1 cellular context compared by ENCODE assay signal in the genomic region with DNA sequence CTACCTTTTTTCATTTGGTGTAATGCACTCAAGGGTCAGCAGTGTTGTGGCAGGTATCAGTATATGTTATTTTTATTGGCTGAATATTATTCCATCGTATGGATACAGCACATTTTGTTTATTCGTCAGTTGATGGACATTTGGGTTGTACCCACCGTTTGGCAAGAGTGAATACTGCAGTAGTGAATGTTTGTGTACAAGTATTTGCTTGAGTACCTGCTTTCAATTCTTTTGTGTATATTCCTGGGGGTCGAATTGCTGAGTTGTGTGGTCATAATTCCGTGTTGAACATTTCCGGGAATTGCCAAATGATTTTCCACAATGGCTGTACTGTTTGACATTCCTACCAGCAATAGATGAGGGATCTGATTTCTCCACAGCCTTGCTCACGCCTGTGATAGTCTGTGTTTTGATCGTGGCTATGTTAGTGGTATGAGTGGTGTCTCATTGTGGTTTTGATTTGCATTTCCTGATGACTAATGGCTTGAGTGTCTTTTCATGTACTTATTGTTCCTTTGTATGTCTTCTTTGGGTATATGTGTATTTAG.
TF ChIP-seq lines count a peak whose summit lies in the region.

No MANE protein-coding gene starts in this region.

TF ChIP-seq in HepG2, 621 proteins besides CTCF, POLR2A, EP300 and RAD21 (continued from another document and continues in another):
- TF ChIP-seq JDP2 (CRISPR knock-in tag; IDR thresholded peaks at IDR 0.05; ENCODE audit: borderline replicate concordance) (no peak), ZFP36 (IDR thresholded peaks at IDR 0.05; ENCODE audit: borderline replicate concordance, low read depth, low read length, partially characterized antibody) (no peak), RXRA (CRISPR knock-in tag; IDR thresholded peaks at IDR 0.05) (no peak; the same call in 1 of the 2 replicates), HDAC6 (IDR thresholded peaks at IDR 0.05; ENCODE audit: low read depth, low read length) (no peak), ZNF660 (CRISPR knock-in tag; IDR thresholded peaks at IDR 0.05; ENCODE audit: borderline replicate concordance, low read depth) (no peak), CREB1 (IDR thresholded peaks at IDR 0.05) (0 out of 2 replicates have a peak, but pooled peaks have one; percentile 18), CREB1 (CRISPR knock-in tag; IDR thresholded peaks at IDR 0.05) (peak; percentile 52), MIER2 (CRISPR knock-in tag; IDR thresholded peaks at IDR 0.05) (no peak), KAT8 (CRISPR knock-in tag; IDR thresholded peaks at IDR 0.05) (peak; percentile 46; the same call in 1 of the 2 replicates), PLRG1 (conservative IDR thresholded peaks at IDR 0.05) (no peak), ZNF652 (CRISPR knock-in tag; IDR thresholded peaks at IDR 0.05; ENCODE audit: borderline replicate concordance, low read depth) (no peak), NCOA1 (CRISPR knock-in tag; IDR thresholded peaks at IDR 0.05) (no peak), SCMH1 (CRISPR knock-in tag; IDR thresholded peaks at IDR 0.05; ENCODE audit: borderline replicate concordance) (no peak), HES4 (CRISPR knock-in tag; IDR thresholded peaks at IDR 0.05; ENCODE audit: borderline replicate concordance) (no peak), YEATS2 (CRISPR knock-in tag; IDR thresholded peaks at IDR 0.05; ENCODE audit: borderline replicate concordance) (peak; percentile 56; the same call in 1 of the 2 replicates), GPN1 (CRISPR knock-in tag; IDR thresholded peaks at IDR 0.05; ENCODE audit: borderline replicate concordance) (no peak), NFKBIZ (CRISPR knock-in tag; IDR thresholded peaks at IDR 0.05) (peak; percentile 67; the same call in 1 of the 2 replicates), PHF21A (CRISPR knock-in tag; IDR thresholded peaks at IDR 0.05) (no peak), ZMYM4 (CRISPR knock-in tag; IDR thresholded peaks at IDR 0.05) (no peak), DNMT1 (CRISPR knock-in tag; IDR thresholded peaks at IDR 0.05) (no peak), NR2F1 (CRISPR knock-in tag; IDR thresholded peaks at IDR 0.05) (no peak)
- TF ChIP-seq, protein P1, sequence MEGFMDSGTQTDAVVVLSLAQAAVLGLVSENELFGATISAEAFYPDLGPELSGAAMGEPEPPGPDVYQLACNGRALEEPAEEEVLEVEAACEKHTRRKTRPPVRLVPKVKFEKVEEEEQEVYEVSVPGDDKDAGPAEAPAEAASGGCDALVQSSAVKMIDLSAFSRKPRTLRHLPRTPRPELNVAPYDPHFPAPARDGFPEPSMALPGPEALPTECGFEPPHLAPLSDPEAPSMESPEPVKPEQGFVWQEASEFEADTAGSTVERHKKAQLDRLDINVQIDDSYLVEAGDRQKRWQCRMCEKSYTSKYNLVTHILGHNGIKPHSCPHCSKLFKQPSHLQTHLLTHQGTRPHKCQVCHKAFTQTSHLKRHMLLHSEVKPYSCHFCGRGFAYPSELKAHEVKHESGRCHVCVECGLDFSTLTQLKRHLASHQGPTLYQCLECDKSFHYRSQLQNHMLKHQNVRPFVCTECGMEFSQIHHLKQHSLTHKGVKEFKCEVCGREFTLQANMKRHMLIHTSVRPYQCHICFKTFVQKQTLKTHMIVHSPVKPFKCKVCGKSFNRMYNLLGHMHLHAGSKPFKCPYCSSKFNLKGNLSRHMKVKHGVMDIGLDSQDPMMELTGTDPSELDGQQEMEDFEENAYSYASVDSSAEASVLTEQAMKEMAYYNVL (CRISPR knock-in tag; IDR thresholded peaks at IDR 0.05; ENCODE audit: borderline replicate concordance): no peak
- TF ChIP-seq, protein P2, sequence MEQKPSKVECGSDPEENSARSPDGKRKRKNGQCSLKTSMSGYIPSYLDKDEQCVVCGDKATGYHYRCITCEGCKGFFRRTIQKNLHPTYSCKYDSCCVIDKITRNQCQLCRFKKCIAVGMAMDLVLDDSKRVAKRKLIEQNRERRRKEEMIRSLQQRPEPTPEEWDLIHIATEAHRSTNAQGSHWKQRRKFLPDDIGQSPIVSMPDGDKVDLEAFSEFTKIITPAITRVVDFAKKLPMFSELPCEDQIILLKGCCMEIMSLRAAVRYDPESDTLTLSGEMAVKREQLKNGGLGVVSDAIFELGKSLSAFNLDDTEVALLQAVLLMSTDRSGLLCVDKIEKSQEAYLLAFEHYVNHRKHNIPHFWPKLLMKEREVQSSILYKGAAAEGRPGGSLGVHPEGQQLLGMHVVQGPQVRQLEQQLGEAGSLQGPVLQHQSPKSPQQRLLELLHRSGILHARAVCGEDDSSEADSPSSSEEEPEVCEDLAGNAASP (CRISPR knock-in tag; IDR thresholded peaks at IDR 0.05; ENCODE audit: borderline replicate concordance): no peak
- TF ChIP-seq, protein P3, sequence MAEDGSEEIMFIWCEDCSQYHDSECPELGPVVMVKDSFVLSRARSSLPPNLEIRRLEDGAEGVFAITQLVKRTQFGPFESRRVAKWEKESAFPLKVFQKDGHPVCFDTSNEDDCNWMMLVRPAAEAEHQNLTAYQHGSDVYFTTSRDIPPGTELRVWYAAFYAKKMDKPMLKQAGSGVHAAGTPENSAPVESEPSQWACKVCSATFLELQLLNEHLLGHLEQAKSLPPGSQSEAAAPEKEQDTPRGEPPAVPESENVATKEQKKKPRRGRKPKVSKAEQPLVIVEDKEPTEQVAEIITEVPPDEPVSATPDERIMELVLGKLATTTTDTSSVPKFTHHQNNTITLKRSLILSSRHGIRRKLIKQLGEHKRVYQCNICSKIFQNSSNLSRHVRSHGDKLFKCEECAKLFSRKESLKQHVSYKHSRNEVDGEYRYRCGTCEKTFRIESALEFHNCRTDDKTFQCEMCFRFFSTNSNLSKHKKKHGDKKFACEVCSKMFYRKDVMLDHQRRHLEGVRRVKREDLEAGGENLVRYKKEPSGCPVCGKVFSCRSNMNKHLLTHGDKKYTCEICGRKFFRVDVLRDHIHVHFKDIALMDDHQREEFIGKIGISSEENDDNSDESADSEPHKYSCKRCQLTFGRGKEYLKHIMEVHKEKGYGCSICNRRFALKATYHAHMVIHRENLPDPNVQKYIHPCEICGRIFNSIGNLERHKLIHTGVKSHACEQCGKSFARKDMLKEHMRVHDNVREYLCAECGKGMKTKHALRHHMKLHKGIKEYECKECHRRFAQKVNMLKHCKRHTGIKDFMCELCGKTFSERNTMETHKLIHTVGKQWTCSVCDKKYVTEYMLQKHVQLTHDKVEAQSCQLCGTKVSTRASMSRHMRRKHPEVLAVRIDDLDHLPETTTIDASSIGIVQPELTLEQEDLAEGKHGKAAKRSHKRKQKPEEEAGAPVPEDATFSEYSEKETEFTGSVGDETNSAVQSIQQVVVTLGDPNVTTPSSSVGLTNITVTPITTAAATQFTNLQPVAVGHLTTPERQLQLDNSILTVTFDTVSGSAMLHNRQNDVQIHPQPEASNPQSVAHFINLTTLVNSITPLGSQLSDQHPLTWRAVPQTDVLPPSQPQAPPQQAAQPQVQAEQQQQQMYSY (CRISPR knock-in tag; IDR thresholded peaks at IDR 0.05): no peak
- TF ChIP-seq, protein P4, sequence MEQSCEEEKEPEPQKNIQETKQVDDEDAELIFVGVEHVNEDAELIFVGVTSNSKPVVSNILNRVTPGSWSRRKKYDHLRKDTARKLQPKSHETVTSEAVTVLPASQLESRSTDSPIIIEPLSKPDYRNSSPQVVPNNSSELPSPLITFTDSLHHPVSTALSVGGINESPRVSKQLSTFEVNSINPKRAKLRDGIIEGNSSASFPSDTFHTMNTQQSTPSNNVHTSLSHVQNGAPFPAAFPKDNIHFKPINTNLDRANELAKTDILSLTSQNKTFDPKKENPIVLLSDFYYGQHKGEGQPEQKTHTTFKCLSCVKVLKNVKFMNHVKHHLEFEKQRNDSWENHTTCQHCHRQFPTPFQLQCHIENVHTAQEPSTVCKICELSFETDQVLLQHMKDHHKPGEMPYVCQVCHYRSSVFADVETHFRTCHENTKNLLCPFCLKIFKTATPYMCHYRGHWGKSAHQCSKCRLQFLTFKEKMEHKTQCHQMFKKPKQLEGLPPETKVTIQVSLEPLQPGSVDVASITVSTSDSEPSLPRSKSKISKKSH (CRISPR knock-in tag; IDR thresholded peaks at IDR 0.05; ENCODE audit: borderline replicate concordance): no peak
- TF ChIP-seq, protein P5, sequence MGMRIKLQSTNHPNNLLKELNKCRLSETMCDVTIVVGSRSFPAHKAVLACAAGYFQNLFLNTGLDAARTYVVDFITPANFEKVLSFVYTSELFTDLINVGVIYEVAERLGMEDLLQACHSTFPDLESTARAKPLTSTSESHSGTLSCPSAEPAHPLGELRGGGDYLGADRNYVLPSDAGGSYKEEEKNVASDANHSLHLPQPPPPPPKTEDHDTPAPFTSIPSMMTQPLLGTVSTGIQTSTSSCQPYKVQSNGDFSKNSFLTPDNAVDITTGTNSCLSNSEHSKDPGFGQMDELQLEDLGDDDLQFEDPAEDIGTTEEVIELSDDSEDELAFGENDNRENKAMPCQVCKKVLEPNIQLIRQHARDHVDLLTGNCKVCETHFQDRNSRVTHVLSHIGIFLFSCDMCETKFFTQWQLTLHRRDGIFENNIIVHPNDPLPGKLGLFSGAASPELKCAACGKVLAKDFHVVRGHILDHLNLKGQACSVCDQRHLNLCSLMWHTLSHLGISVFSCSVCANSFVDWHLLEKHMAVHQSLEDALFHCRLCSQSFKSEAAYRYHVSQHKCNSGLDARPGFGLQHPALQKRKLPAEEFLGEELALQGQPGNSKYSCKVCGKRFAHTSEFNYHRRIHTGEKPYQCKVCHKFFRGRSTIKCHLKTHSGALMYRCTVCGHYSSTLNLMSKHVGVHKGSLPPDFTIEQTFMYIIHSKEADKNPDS (CRISPR knock-in tag; IDR thresholded peaks at IDR 0.05): peak; percentile 39; the same call in 1 of the 2 replicates
- TF ChIP-seq, protein P6, sequence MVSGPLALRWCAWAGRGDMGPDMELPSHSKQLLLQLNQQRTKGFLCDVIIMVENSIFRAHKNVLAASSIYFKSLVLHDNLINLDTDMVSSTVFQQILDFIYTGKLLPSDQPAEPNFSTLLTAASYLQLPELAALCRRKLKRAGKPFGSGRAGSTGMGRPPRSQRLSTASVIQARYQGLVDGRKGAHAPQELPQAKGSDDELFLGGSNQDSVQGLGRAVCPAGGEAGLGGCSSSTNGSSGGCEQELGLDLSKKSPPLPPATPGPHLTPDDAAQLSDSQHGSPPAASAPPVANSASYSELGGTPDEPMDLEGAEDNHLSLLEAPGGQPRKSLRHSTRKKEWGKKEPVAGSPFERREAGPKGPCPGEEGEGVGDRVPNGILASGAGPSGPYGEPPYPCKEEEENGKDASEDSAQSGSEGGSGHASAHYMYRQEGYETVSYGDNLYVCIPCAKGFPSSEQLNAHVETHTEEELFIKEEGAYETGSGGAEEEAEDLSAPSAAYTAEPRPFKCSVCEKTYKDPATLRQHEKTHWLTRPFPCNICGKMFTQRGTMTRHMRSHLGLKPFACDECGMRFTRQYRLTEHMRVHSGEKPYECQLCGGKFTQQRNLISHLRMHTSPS (CRISPR knock-in tag; IDR thresholded peaks at IDR 0.05; ENCODE audit: low read depth): no peak
- TF ChIP-seq, protein P7, sequence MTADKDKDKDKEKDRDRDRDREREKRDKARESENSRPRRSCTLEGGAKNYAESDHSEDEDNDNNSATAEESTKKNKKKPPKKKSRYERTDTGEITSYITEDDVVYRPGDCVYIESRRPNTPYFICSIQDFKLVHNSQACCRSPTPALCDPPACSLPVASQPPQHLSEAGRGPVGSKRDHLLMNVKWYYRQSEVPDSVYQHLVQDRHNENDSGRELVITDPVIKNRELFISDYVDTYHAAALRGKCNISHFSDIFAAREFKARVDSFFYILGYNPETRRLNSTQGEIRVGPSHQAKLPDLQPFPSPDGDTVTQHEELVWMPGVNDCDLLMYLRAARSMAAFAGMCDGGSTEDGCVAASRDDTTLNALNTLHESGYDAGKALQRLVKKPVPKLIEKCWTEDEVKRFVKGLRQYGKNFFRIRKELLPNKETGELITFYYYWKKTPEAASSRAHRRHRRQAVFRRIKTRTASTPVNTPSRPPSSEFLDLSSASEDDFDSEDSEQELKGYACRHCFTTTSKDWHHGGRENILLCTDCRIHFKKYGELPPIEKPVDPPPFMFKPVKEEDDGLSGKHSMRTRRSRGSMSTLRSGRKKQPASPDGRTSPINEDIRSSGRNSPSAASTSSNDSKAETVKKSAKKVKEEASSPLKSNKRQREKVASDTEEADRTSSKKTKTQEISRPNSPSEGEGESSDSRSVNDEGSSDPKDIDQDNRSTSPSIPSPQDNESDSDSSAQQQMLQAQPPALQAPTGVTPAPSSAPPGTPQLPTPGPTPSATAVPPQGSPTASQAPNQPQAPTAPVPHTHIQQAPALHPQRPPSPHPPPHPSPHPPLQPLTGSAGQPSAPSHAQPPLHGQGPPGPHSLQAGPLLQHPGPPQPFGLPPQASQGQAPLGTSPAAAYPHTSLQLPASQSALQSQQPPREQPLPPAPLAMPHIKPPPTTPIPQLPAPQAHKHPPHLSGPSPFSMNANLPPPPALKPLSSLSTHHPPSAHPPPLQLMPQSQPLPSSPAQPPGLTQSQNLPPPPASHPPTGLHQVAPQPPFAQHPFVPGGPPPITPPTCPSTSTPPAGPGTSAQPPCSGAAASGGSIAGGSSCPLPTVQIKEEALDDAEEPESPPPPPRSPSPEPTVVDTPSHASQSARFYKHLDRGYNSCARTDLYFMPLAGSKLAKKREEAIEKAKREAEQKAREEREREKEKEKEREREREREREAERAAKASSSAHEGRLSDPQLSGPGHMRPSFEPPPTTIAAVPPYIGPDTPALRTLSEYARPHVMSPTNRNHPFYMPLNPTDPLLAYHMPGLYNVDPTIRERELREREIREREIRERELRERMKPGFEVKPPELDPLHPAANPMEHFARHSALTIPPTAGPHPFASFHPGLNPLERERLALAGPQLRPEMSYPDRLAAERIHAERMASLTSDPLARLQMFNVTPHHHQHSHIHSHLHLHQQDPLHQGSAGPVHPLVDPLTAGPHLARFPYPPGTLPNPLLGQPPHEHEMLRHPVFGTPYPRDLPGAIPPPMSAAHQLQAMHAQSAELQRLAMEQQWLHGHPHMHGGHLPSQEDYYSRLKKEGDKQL (CRISPR knock-in tag; IDR thresholded peaks at IDR 0.05; ENCODE audit: low read depth): no peak
